In genomic region chr11:64268028-64268686, GRCh38 we compare ENCODE assay signal across 9 cellular contexts. TPM values are rescaled to one million over a fixed set of nuclear protein-coding genes. Genes with fewer than 3 reads are reported as not detected.
DNase-seq lines count a peak whose midpoint lies in the region; ATAC-seq, FAIRE-seq and TF ChIP-seq lines count a peak whose summit lies in the region.
"Had no signal": no experiment of that assay in that cellular context is flagged by ENCODE, and none has a peak within 500 bp of the region (broad histone marks: within the 10 kb centered on the region; RNA-seq: fewer than 3 reads in every experiment).

No MANE protein-coding gene starts in this region.

- no peak for TF ChIP-seq EP300 in A549 (IDR thresholded peaks at IDR 0.05)

- peak overlapping the region; percentile 41 to 99 (median 97) for H3K4me3 Mint-ChIP-seq in brain

- TF ChIP-seq CTCF in A549 (IDR thresholded peaks at IDR 0.05) (no peak), brain (conservative IDR thresholded peaks at IDR 0.05) (no peak)

- ATAC-seq in A549 (no peak), GM21367 (IDR thresholded peaks at IDR 0.05; ENCODE audit: unreplicated experiment) (no peak)

- peak overlapping the region; percentile 97 for H3K4me2 ChIP-seq in A549

- POLR2A ChIA-PET in A549 (lab: Yijun Ruan, JAX): interaction anchor here (1.1 to 5.9 kb wide), 8 partner anchors 9 to 42 kb away, joined by 3 to 53 read pairs (median 10); partner anchors contain the start of genes BAD, ESRRA, FKBP2 and GPR137

- DNase-seq in A549 (ENCODE audit: low read depth in 1 of 2, low spot score in 1 of 2) (no peak), NCI-H1048 (lab: John Stamatoyannopoulos, UW) (no peak), ureter (ENCODE audit: low spot score) (no peak), kidney tubule cell (ENCODE audit: low spot score) (no peak)

- H3K4me1 Mint-ChIP-seq in brain: peaks cover 32% of the 10 kb centered on the region

- no peak for TF ChIP-seq RAD21 in A549 (conservative IDR thresholded peaks at IDR 0.05 in 1 of 2, IDR thresholded peaks at IDR 0.05 in 1 of 2)

- H3K27ac ChIP-seq in A549 (peak overlapping the region; percentile 94 to 97), KOPT-K1 (ENCODE audit: low read depth, low read length, poor library complexity, severe bottlenecking) (peak overlapping the region; percentile 88), mucosa of rectum (ENCODE audit: low read depth in 2 of 2, low read length in 2 of 2) (peak overlapping the region; percentile 96 to 98)

- 90% methylated on average over 12 of the region's 18 CpGs for WGBS in A549 (ENCODE audit: missing lambda C conversion rate)

- H3K27me3 ChIP-seq in mucosa of rectum (ENCODE audit: control insufficient read depth in 2 of 2, insufficient read depth in 2 of 2, low read length in 2 of 2): no peaks in the 10 kb centered on the region

- no peak for FAIRE-seq in A549 (lab: Jason Lieb, UNC)

- H3K27ac Mint-ChIP-seq in brain: peak overlapping the region; percentile 11 to 100 (median 99)

- peaks cover 0 to 3% (median 0%) of the 10 kb centered on the region in 5 experiments for H3K9me3 Mint-ChIP-seq in brain

- TF ChIP-seq POLR2A in A549 (IDR thresholded peaks at IDR 0.05; ENCODE audit: low read length): no peak

- CTCF ChIA-PET in A549 (lab: Yijun Ruan, JAX): interaction anchor here (1.1 to 16.0 kb wide), 12 partner anchors 9 to 500 kb away, joined by 3 to 220 read pairs (median 4); partner anchors contain the start of genes CATSPERZ, ESRRA, PLCB3 and PPP1R14B

- H3K27me3 Mint-ChIP-seq in brain: no peaks in the 10 kb centered on the region

- peak overlapping the region; percentile 84 to 92 for H3K9ac ChIP-seq in mucosa of rectum (ENCODE audit: low read depth in 1 of 2, low read length in 2 of 2)

- peaks cover under 1% of the 10 kb centered on the region for H3K36me3 Mint-ChIP-seq in brain

- H3K36me3 ChIP-seq in KOPT-K1 (ENCODE audit: insufficient read depth, low read length): peaks cover 4% of the 10 kb centered on the region; the same call in 1 of the 2 replicates
- peaks cover 25 to 30% of the 10 kb centered on the region in 2 donors for H3K36me3 ChIP-seq in mucosa of rectum (ENCODE audit: control insufficient read depth in 2 of 2, insufficient read depth in 2 of 2, low read length in 2 of 2)

- H3K4me3 ChIP-seq in A549 (peak overlapping the region; percentile 72; the same call in 2 of the 3 replicates), mucosa of rectum (ENCODE audit: low read length in 2 of 2) (peak overlapping the region; percentile 83 to 96)

- peaks cover 25% of the 10 kb centered on the region for H3K4me1 ChIP-seq in A549
- peaks cover 28 to 35% of the 10 kb centered on the region in 2 donors for H3K4me1 ChIP-seq in mucosa of rectum (ENCODE audit: control insufficient read depth in 2 of 2, insufficient read depth in 2 of 2, low read length in 2 of 2)

- H3K9me3 ChIP-seq in A549: no peaks in the 10 kb centered on the region
- no peaks in the 10 kb centered on the region for H3K9me3 ChIP-seq in KOPT-K1 (ENCODE audit: insufficient read depth, low read length, poor library complexity, severe bottlenecking)
- H3K9me3 ChIP-seq in mucosa of rectum (ENCODE audit: control insufficient read depth in 2 of 2, low read length in 2 of 2): no peaks in the 10 kb centered on the region

TF ChIP-seq in A549, 52 proteins besides CTCF, POLR2A, EP300 and RAD21:
- TF ChIP-seq KDM1A (IDR thresholded peaks at IDR 0.05; ENCODE audit: low read depth) (peak; percentile 71), SREBF2 (IDR thresholded peaks at IDR 0.05) (no peak)

RNA-seq across cellular contexts. Expression of gene BAD, which starts 16.3 kb away (rescaled TPM):
- polyA plus RNA-seq in A549 (2011; rRNA removed): 33.7 and 35.6 TPM in 2 replicates
- 78.5 and 99.7 TPM in 2 replicates for polyA plus RNA-seq in A549 (2012; cell fraction: cytosol; rRNA removed)
- polyA plus RNA-seq in A549 (2012; cell fraction: nucleus; rRNA removed): 56.7 and 63.9 TPM in 2 replicates
- polyA plus RNA-seq in A549 (2017; fragmentation: RNase III; extraction: RNeasy Plus Mini Kit Qiagen cat#74134 plus additional on column Dnase treatment): 65.7 to 68.4 TPM (median 66.4 TPM) in 3 replicates
- 7.1 and 11.8 TPM in 2 replicates for polyA minus RNA-seq in A549 (2011; rRNA and poly(A)+ RNA removed)
- polyA plus RNA-seq in brain (ENCODE audit: insufficient read depth, low read depth, low replicate concordance): 196 TPM
- 43.0 TPM for total RNA-seq in ureter

RNA-seq across cellular contexts. Expression of gene PLCB3, which starts 16.8 kb away (rescaled TPM):
- polyA plus RNA-seq in A549 (2011; rRNA removed): 8.8 and 9.9 TPM in 2 replicates
- polyA plus RNA-seq in A549 (2012; cell fraction: cytosol; rRNA removed): 22.3 and 28.0 TPM in 2 replicates
- polyA plus RNA-seq in A549 (2012; cell fraction: nucleus; rRNA removed): 55.6 and 59.6 TPM in 2 replicates
- polyA plus RNA-seq in A549 (2017; fragmentation: RNase III; extraction: RNeasy Plus Mini Kit Qiagen cat#74134 plus additional on column Dnase treatment): 19.2 to 21.3 TPM (median 21.2 TPM) in 3 replicates
- polyA minus RNA-seq in A549 (2011; rRNA and poly(A)+ RNA removed): 17.1 and 22.3 TPM in 2 replicates
- polyA plus RNA-seq in brain (ENCODE audit: insufficient read depth, low read depth, low replicate concordance): 8.6 TPM
- total RNA-seq in ureter: 33.5 TPM

RNA-seq across cellular contexts. Expression of gene GPR137, which starts 17.5 kb away (rescaled TPM):
- polyA plus RNA-seq in A549 (2011; rRNA removed): 11.0 and 14.4 TPM in 2 replicates
- polyA plus RNA-seq in A549 (2012; cell fraction: cytosol; rRNA removed): 27.0 and 40.8 TPM in 2 replicates
- polyA plus RNA-seq in A549 (2012; cell fraction: nucleus; rRNA removed): 77.0 and 77.5 TPM in 2 replicates
- polyA plus RNA-seq in A549 (2017; fragmentation: RNase III; extraction: RNeasy Plus Mini Kit Qiagen cat#74134 plus additional on column Dnase treatment): 33.9 to 38.5 TPM (median 37.4 TPM) in 3 replicates
- 17.2 and 17.6 TPM in 2 replicates for polyA minus RNA-seq in A549 (2011; rRNA and poly(A)+ RNA removed)
- polyA plus RNA-seq in brain (ENCODE audit: insufficient read depth, low read depth, low replicate concordance): 99.1 TPM
- 31.0 TPM for total RNA-seq in ureter

RNA-seq across cellular contexts. Expression of gene PPP1R14B, which starts 21.4 kb away (rescaled TPM):
- polyA plus RNA-seq in A549 (2011; rRNA removed) (129 and 154 TPM in 2 replicates), A549 (2017; fragmentation: RNase III; extraction: RNeasy Plus Mini Kit Qiagen cat#74134 plus additional on column Dnase treatment) (152 to 155 TPM (median 152 TPM) in 3 replicates), brain (ENCODE audit: insufficient read depth, low read depth, low replicate concordance) (334 TPM)
- polyA plus RNA-seq in A549 (2012; cell fraction: cytosol; rRNA removed): 385 and 411 TPM in 2 replicates
- 243 and 262 TPM in 2 replicates for polyA plus RNA-seq in A549 (2012; cell fraction: nucleus; rRNA removed)
- 77.8 and 94.5 TPM in 2 replicates for polyA minus RNA-seq in A549 (2011; rRNA and poly(A)+ RNA removed)
- total RNA-seq in ureter: 136 TPM

RNA-seq across cellular contexts. Expression of gene KCNK4, which starts 22.9 kb away (rescaled TPM):
- polyA plus RNA-seq in A549 (2011; rRNA removed): not detected in 2 replicates
- 0.06 TPM in 1 of 2 replicates, not detected in the other for polyA plus RNA-seq in A549 (2012; cell fraction: cytosol; rRNA removed)
- polyA plus RNA-seq in A549 (2012; cell fraction: nucleus; rRNA removed): 0.41 and 0.42 TPM in 2 replicates
- polyA plus RNA-seq in A549 (2017; fragmentation: RNase III; extraction: RNeasy Plus Mini Kit Qiagen cat#74134 plus additional on column Dnase treatment): 0.12 to 0.28 TPM (median 0.17 TPM) in 3 replicates
- not detected in 2 replicates for polyA minus RNA-seq in A549 (2011; rRNA and poly(A)+ RNA removed)
- polyA plus RNA-seq in brain (ENCODE audit: insufficient read depth, low read depth, low replicate concordance): 3.4 TPM
- total RNA-seq in ureter: not detected
- total RNA-seq: dermis microvascular lymphatic vessel endothelial cell had no signal
